Comparison of ENCODE assay signal across 25 cellular contexts in genomic region chr5:160166973-160167622, GRCh38. TPM values are rescaled to one million over a fixed set of nuclear protein-coding genes. Genes with fewer than 3 reads are reported as not detected.
DNase-seq lines count a peak whose midpoint lies in the region; ATAC-seq and TF ChIP-seq lines count a peak whose summit lies in the region.
"Had no signal": no experiment of that assay in that cellular context is flagged by ENCODE, and none has a peak within 500 bp of the region (broad histone marks: within the 10 kb centered on the region; RNA-seq: fewer than 3 reads in every experiment).

No MANE protein-coding gene starts in this region.

- WGBS in SK-N-SH (ENCODE audit: low lambda C conversion rate) = 91% methylated on average over 10 of the region's 10 CpGs

- CTCF ChIA-PET in SK-N-SH (lab: Yijun Ruan, JAX) (interaction anchor here (1.1 to 2.2 kb wide), 2 partner anchors 9 to 32 kb away, joined by 3 to 6 read pairs; no protein-coding TSS in a partner anchor), OCI-LY7 (lab: Charles Lee; ENCODE audit: unreplicated experiment) (no interaction called here)
- CTCF ChIA-PET in CD8-positive, alpha-beta memory T cell (lab: Charles Lee) = no interaction called here

- H3F3A ChIP-seq in SK-N-SH (replicated peaks; ENCODE audit: insufficient read depth) (peaks cover 37% of the 10 kb centered on the region), neural progenitor cell (ENCODE audit: low read depth) (peaks cover 31% of the 10 kb centered on the region)

- H3K4me1 ChIP-seq in BLaER1 treated with 17β-estradiol and CSF1 and Interleukin-3, amounts not matched to agents 10 nM and 100 nM = peaks cover 70 to 97% (median 86%) of the 10 kb centered on the region in 10 experiments
- H3K4me1 ChIP-seq in SK-N-SH (ENCODE audit: control insufficient read depth in 1 of 2, insufficient read depth in 2 of 2, low read depth in 1 of 2, low read length in 1 of 2) (peaks cover 37 to 44% of the 10 kb centered on the region in 2 experiments), neural progenitor cell (peaks cover 28% of the 10 kb centered on the region), OCI-LY7 (ENCODE audit: insufficient read depth, low read length, poor library complexity, severe bottlenecking) (no peaks in the 10 kb centered on the region)
- no peaks in the 10 kb centered on the region for H3K4me1 ChIP-seq in CD8-positive, alpha-beta memory T cell (ENCODE audit: insufficient read depth, low read length)

- peak overlapping the region in 10 of 11 experiments; percentile 78 to 96 (median 89); a peak in 21 of 22 replicates for H3K4me2 ChIP-seq in BLaER1 treated with 17β-estradiol and CSF1 and Interleukin-3, amounts not matched to agents 10 nM and 100 nM
- no peak overlapping the region for H3K4me2 ChIP-seq in SK-N-SH
- peak overlapping the region; percentile 53 for H3K4me2 ChIP-seq in neural progenitor cell
- H3K4me2 ChIP-seq in OCI-LY7 (ENCODE audit: low read length) = no peak overlapping the region

- H3K79me2 ChIP-seq in SK-N-SH (ENCODE audit: insufficient read depth) (no peaks in the 10 kb centered on the region), neural progenitor cell (ENCODE audit: low read depth) (no peaks in the 10 kb centered on the region), OCI-LY7 (ENCODE audit: insufficient read depth, low read depth, low read length) (no peaks in the 10 kb centered on the region)

- H3K9me3 Mint-ChIP-seq in endothelial cell (ENCODE audit: unreplicated experiment) (no peaks in the 10 kb centered on the region), neural progenitor cell (no peaks in the 10 kb centered on the region)
- no peaks in the 10 kb centered on the region for H3K9me3 Mint-ChIP-seq in activated naive CD4-positive, alpha-beta T cell treated with anti-CD3 and anti-CD28 coated beads, Interleukin-2, amount 50 U/mL, for 72 hours
- no peaks in the 10 kb centered on the region for H3K9me3 Mint-ChIP-seq in CD8-positive, alpha-beta memory T cell
- H3K9me3 Mint-ChIP-seq: activated B cell treated with CpG ODN at 0.5 μM for 24 hours; activated naive CD8-positive, alpha-beta T cell treated with anti-CD3 and anti-CD28 coated beads, Interleukin-2, amount 10 ng/mL, durations not matched to agents 7 days and 5 days; CD4-positive, alpha-beta T cell; IgD-negative memory B cell; stimulated activated effector memory CD8-positive, alpha-beta T cell treated with anti-CD3 and anti-CD28 coated beads, Interleukin-12 subunit alpha, Interleukin-12 subunit beta, amount 100 ng/mL, for 72 hours had no signal

- peaks cover 2% of the 10 kb centered on the region for H3K27me3 Mint-ChIP-seq in endothelial cell (ENCODE audit: unreplicated experiment)
- peaks cover 6% of the 10 kb centered on the region for H3K27me3 Mint-ChIP-seq in neural progenitor cell (ENCODE audit: insufficient read depth, low read depth)
- H3K27me3 Mint-ChIP-seq in CD8-positive, alpha-beta memory T cell = peaks cover 27 to 50% of the 10 kb centered on the region in 2 donors

- no peak overlapping the region for H3K4me3 ChIP-seq in BLaER1 treated with 17β-estradiol and CSF1 and Interleukin-3, amounts not matched to agents 10 nM and 100 nM
- H3K4me3 ChIP-seq in SK-N-SH (ENCODE audit: low read depth in 2 of 2, low read length in 1 of 2) (no peak overlapping the region), neural progenitor cell (no peak overlapping the region), OCI-LY7 (ENCODE audit: low read depth, low read length, poor library complexity, severe bottlenecking) (no peak overlapping the region)
- H3K4me3 ChIP-seq in CD8-positive, alpha-beta memory T cell (ENCODE audit: low read length) = no peak overlapping the region
- H3K4me3 ChIP-seq: tibial artery had no signal

- H4K20me1 ChIP-seq in BLaER1 treated with 17β-estradiol and CSF1 and Interleukin-3, amounts not matched to agents 10 nM and 100 nM = no peaks in the 10 kb centered on the region
- H4K20me1 ChIP-seq in SK-N-SH (ENCODE audit: insufficient read depth) (no peaks in the 10 kb centered on the region), neural progenitor cell (ENCODE audit: low read depth) (no peaks in the 10 kb centered on the region), OCI-LY7 (ENCODE audit: insufficient read depth, low read length) (no peaks in the 10 kb centered on the region)

- H2AFZ ChIP-seq in SK-N-SH (ENCODE audit: low read depth) = peak overlapping the region; percentile 47
- peak overlapping the region; percentile 93 for H2AFZ ChIP-seq in neural progenitor cell (replicated peaks)
- no peak overlapping the region for H2AFZ ChIP-seq in OCI-LY7 (ENCODE audit: low read length)

- no peak for TF ChIP-seq EP300 in SK-N-SH (IDR thresholded peaks at IDR 0.05; ENCODE audit: borderline replicate concordance in 1 of 2, low read depth in 1 of 2, low read length in 1 of 2)

- no peak overlapping the region for H3K9ac ChIP-seq in BLaER1 treated with 17β-estradiol and CSF1 and Interleukin-3, amounts not matched to agents 10 nM and 100 nM
- H3K9ac ChIP-seq in SK-N-SH (0 out of 2 replicates have a peak overlapping the region, but pooled peaks have one; percentile 54), neural progenitor cell (no peak overlapping the region)

- BruUV-seq in OCI-LY7 (replicated peaks; lab: Mats Ljungman, UMichigan) = no TSS peak

- no peaks in the 10 kb centered on the region for H3K9me2 ChIP-seq in SK-N-SH
- no peaks in the 10 kb centered on the region for H3K9me2 ChIP-seq in OCI-LY7 (ENCODE audit: insufficient read depth, low read length)

- POLR2A ChIA-PET in SK-N-SH (lab: Yijun Ruan, JAX) = no interaction called here
- POLR2A ChIA-PET in OCI-LY7 (lab: Charles Lee) = no interaction called here
- POLR2A ChIA-PET in CD8-positive, alpha-beta memory T cell (lab: Charles Lee) = no interaction called here

- peaks cover 32% of the 10 kb centered on the region for H3K4me1 Mint-ChIP-seq in endothelial cell (ENCODE audit: unreplicated experiment)
- H3K4me1 Mint-ChIP-seq in neural progenitor cell = peaks cover 48% of the 10 kb centered on the region
- peaks cover 0 to 3% (median 1%) of the 10 kb centered on the region in 3 donors for H3K4me1 Mint-ChIP-seq in CD8-positive, alpha-beta memory T cell
- H3K4me1 Mint-ChIP-seq: activated B cell treated with CpG ODN at 0.5 μM for 24 hours, T-helper 17 cell had no signal

- no peak for TF ChIP-seq RAD21 in SK-N-SH (IDR thresholded peaks at IDR 0.05; ENCODE audit: low read length)

- DNase-seq in SK-N-SH (no peak), endothelial cell (ENCODE audit: low spot score) (no peak), neural progenitor cell (ENCODE audit: low spot score) (no peak), OCI-LY7 (ENCODE audit: low spot score) (no peak), NCI-H345 treated with DMSO at 0.1 percent for 48 hours (lab: John Stamatoyannopoulos, UW; ENCODE audit: unreplicated experiment) (no peak)
- DNase-seq in activated naive CD4-positive, alpha-beta T cell treated with anti-CD3 and anti-CD28 coated beads, Interleukin-2, amount 50 U/mL, for 72 hours (ENCODE audit: low spot score in 2 of 2) = no peak
- no peak for DNase-seq in CD8-positive, alpha-beta memory T cell
- DNase-seq: activated B cell treated with CpG ODN at 0.5 μM for 24 hours; activated CD8-positive, alpha-beta T cell treated with anti-CD3 and anti-CD28 coated beads, Interleukin-2, amount 10 ng/mL, durations not matched to agents 7 days and 5 days; activated naive CD8-positive, alpha-beta T cell treated with anti-CD3 and anti-CD28 coated beads, Interleukin-2, amount 10 ng/mL, durations not matched to agents 7 days and 5 days; CD4-positive, alpha-beta T cell; DMS79 treated with DMSO at 0.1 percent for 48 hours; effector CD4-positive, alpha-beta T cell; HCEC 1CT; hypothalamus; left colon; NCI-H1930; NCI-H446 treated with DMSO at 0.1 percent for 48 hours; nucleus accumbens; SHP77; T-helper 17 cell; tibial artery had no signal

- H3K36me3 Mint-ChIP-seq in endothelial cell (ENCODE audit: low read depth, unreplicated experiment) = no peaks in the 10 kb centered on the region
- peaks cover 2% of the 10 kb centered on the region for H3K36me3 Mint-ChIP-seq in neural progenitor cell
- no peaks in the 10 kb centered on the region for H3K36me3 Mint-ChIP-seq in activated naive CD4-positive, alpha-beta T cell treated with anti-CD3 and anti-CD28 coated beads, Interleukin-2, amount 50 U/mL, for 72 hours
- H3K36me3 Mint-ChIP-seq in CD8-positive, alpha-beta memory T cell = no peaks in the 10 kb centered on the region
- H3K36me3 Mint-ChIP-seq: activated naive CD8-positive, alpha-beta T cell treated with anti-CD3 and anti-CD28 coated beads, Interleukin-2, amount 10 ng/mL, durations not matched to agents 7 days and 5 days; IgD-negative memory B cell; stimulated activated effector memory CD8-positive, alpha-beta T cell treated with anti-CD3 and anti-CD28 coated beads, Interleukin-12 subunit alpha, Interleukin-12 subunit beta, amount 100 ng/mL, for 72 hours had no signal

- H3K27me3 ChIP-seq in BLaER1 treated with 17β-estradiol and CSF1 and Interleukin-3, amounts not matched to agents 10 nM and 100 nM = no peaks in the 10 kb centered on the region
- H3K27me3 ChIP-seq in SK-N-SH (ENCODE audit: insufficient read depth) (no peaks in the 10 kb centered on the region), neural progenitor cell (no peaks in the 10 kb centered on the region)
- H3K27me3 ChIP-seq in CD8-positive, alpha-beta memory T cell (ENCODE audit: insufficient read depth, low read length, poor library complexity, severe bottlenecking) = no peaks in the 10 kb centered on the region
- H3K27me3 ChIP-seq: tibial artery had no signal

- no peaks in the 10 kb centered on the region for H3K9me3 ChIP-seq in BLaER1 treated with 17β-estradiol and CSF1 and Interleukin-3, amounts not matched to agents 10 nM and 100 nM (replicated peaks in 1 of 11)
- H3K9me3 ChIP-seq in SK-N-SH (no peaks in the 10 kb centered on the region), neural progenitor cell (ENCODE audit: low read depth) (no peaks in the 10 kb centered on the region), OCI-LY7 (ENCODE audit: low read length) (no peaks in the 10 kb centered on the region)
- no peaks in the 10 kb centered on the region for H3K9me3 ChIP-seq in CD8-positive, alpha-beta memory T cell (ENCODE audit: low read length)
- H3K9me3 ChIP-seq: tibial artery had no signal

- no peak for ATAC-seq in activated naive CD4-positive, alpha-beta T cell treated with anti-CD3 and anti-CD28 coated beads, Interleukin-2, amount 50 U/mL, for 72 hours
- ATAC-seq: activated CD8-positive, alpha-beta T cell treated with anti-CD3 and anti-CD28 coated beads, Interleukin-2, amount 10 ng/mL, durations not matched to agents 7 days and 5 days; left colon; stimulated activated effector memory CD8-positive, alpha-beta T cell treated with anti-CD3 and anti-CD28 coated beads, Interleukin-12 subunit alpha, Interleukin-12 subunit beta, amount 100 ng/mL, for 72 hours; T-helper 17 cell had no signal

- peak overlapping the region; percentile 44 for H3K27ac Mint-ChIP-seq in endothelial cell (ENCODE audit: unreplicated experiment)
- H3K27ac Mint-ChIP-seq in neural progenitor cell = peak overlapping the region; percentile 19
- H3K27ac Mint-ChIP-seq in activated naive CD4-positive, alpha-beta T cell treated with anti-CD3 and anti-CD28 coated beads, Interleukin-2, amount 50 U/mL, for 72 hours = no peak overlapping the region
- no peak overlapping the region for H3K27ac Mint-ChIP-seq in CD8-positive, alpha-beta memory T cell
- H3K27ac Mint-ChIP-seq: activated B cell treated with CpG ODN at 0.5 μM for 24 hours; activated CD8-positive, alpha-beta T cell treated with anti-CD3 and anti-CD28 coated beads, Interleukin-2, amount 10 ng/mL, durations not matched to agents 7 days and 5 days; activated naive CD8-positive, alpha-beta T cell treated with anti-CD3 and anti-CD28 coated beads, Interleukin-2, amount 10 ng/mL, durations not matched to agents 7 days and 5 days; CD4-positive, alpha-beta T cell; IgD-negative memory B cell; stimulated activated effector memory CD8-positive, alpha-beta T cell treated with anti-CD3 and anti-CD28 coated beads, Interleukin-12 subunit alpha, Interleukin-12 subunit beta, amount 100 ng/mL, for 72 hours; T-helper 17 cell had no signal

- intact Hi-C loops in OCI-LY7 (cut with micrococcal nuclease; ENCODE audit: unreplicated experiment) = no loop called here

- H3K27ac ChIP-seq in BLaER1 treated with 17β-estradiol and CSF1 and Interleukin-3, amounts not matched to agents 10 nM and 100 nM = peak overlapping the region in 9 of 11 experiments; percentile 1 to 96 (median 87); a peak in 13 of 22 replicates
- H3K27ac ChIP-seq in SK-N-SH (ENCODE audit: low read depth in 2 of 2, low read length in 1 of 2) = peak overlapping the region; percentile 99 to 100
- H3K27ac ChIP-seq in neural progenitor cell = peak overlapping the region; percentile 65
- H3K27ac ChIP-seq in OCI-LY7 (ENCODE audit: low read depth, low read length, poor library complexity, severe bottlenecking) = no peak overlapping the region
- no peak overlapping the region for H3K27ac ChIP-seq in CD8-positive, alpha-beta memory T cell (ENCODE audit: low read depth, low read length)

- H3K36me3 ChIP-seq in BLaER1 treated with 17β-estradiol and CSF1 and Interleukin-3, amounts not matched to agents 10 nM and 100 nM = no peaks in the 10 kb centered on the region
- H3K36me3 ChIP-seq in SK-N-SH (replicated peaks in 1 of 2; ENCODE audit: control insufficient read depth in 1 of 2, insufficient read depth in 2 of 2, low read length in 1 of 2) (no peaks in the 10 kb centered on the region), neural progenitor cell (no peaks in the 10 kb centered on the region), OCI-LY7 (ENCODE audit: insufficient read depth, low read length) (no peaks in the 10 kb centered on the region)
- H3K36me3 ChIP-seq in CD8-positive, alpha-beta memory T cell (ENCODE audit: insufficient read depth, low read length) = no peaks in the 10 kb centered on the region
- H3K36me3 ChIP-seq: tibial artery had no signal

- H3K4me3 Mint-ChIP-seq in endothelial cell (ENCODE audit: unreplicated experiment) = no peak overlapping the region
- H3K4me3 Mint-ChIP-seq in neural progenitor cell = no peak overlapping the region
- H3K4me3 Mint-ChIP-seq in CD8-positive, alpha-beta memory T cell = no peak overlapping the region
- H3K4me3 Mint-ChIP-seq: activated B cell treated with CpG ODN at 0.5 μM for 24 hours; activated CD8-positive, alpha-beta T cell treated with anti-CD3 and anti-CD28 coated beads, Interleukin-2, amount 10 ng/mL, durations not matched to agents 7 days and 5 days; activated naive CD8-positive, alpha-beta T cell treated with anti-CD3 and anti-CD28 coated beads, Interleukin-2, amount 10 ng/mL, durations not matched to agents 7 days and 5 days; CD4-positive, alpha-beta T cell; IgD-negative memory B cell; stimulated activated effector memory CD8-positive, alpha-beta T cell treated with anti-CD3 and anti-CD28 coated beads, Interleukin-12 subunit alpha, Interleukin-12 subunit beta, amount 100 ng/mL, for 72 hours; T-helper 17 cell had no signal

- TF ChIP-seq CTCF in SK-N-SH (IDR thresholded peaks at IDR 0.05) = no peak
- TF ChIP-seq CTCF in endothelial cell (IDR thresholded peaks at IDR 0.05; ENCODE audit: unreplicated experiment) = no peak
- TF ChIP-seq CTCF in neural progenitor cell (IDR thresholded peaks at IDR 0.05) = no peak
- TF ChIP-seq CTCF in OCI-LY7 (conservative IDR thresholded peaks at IDR 0.05; ENCODE audit: low read length) = no peak

RNA-seq across cellular contexts. Expression of gene PWWP2A, which starts 47.8 kb away (rescaled TPM):
- polyA plus RNA-seq in SK-N-SH (2012; rRNA removed) = 5.7 and 6.4 TPM in 2 replicates
- polyA plus RNA-seq in SK-N-SH (2012; cell fraction: cytosol; rRNA removed) = 6.6 and 7.5 TPM in 2 replicates
- polyA plus RNA-seq in SK-N-SH (2012; cell fraction: nucleus; rRNA removed) = 4.8 and 8.6 TPM in 2 replicates
- total RNA-seq in endothelial cell (ENCODE audit: unreplicated experiment) (49.2 TPM), neural progenitor cell (ENCODE audit: low replicate concordance) (37.1 and 49.0 TPM in 2 replicates), OCI-LY7 (2022) (27.3 and 28.3 TPM in 2 replicates)
- 28.4 and 28.5 TPM in 2 replicates for total RNA-seq in OCI-LY7 (2014; rRNA removed; shearing (Covaris generic))
- total RNA-seq in activated naive CD4-positive, alpha-beta T cell treated with anti-CD3 and anti-CD28 coated beads, Interleukin-2, amount 50 U/mL, for 72 hours = 10 to 100 TPM; 16.2 to 17.3 TPM
- total RNA-seq in CD8-positive, alpha-beta memory T cell = 10 to 100 TPM; 24.0 to 26.2 TPM
- 31.7 TPM for polyA plus RNA-seq in CD8-positive, alpha-beta memory T cell

Comparison
In these comparisons a context has a peak if more than half of its experiments do, and no peak if none do; other contexts are left out.
1. H3K27ac ChIP-seq: peak in BLaER1 treated with 17β-estradiol and CSF1 and Interleukin-3, amounts not matched to agents 10 nM and 100 nM (9 of 11), SK-N-SH (2 of 2) and neural progenitor cell (single experiment); none in OCI-LY7 (single experiment) and CD8-positive, alpha-beta memory T cell (single experiment).
2. H3K4me2 ChIP-seq: peak in BLaER1 treated with 17β-estradiol and CSF1 and Interleukin-3, amounts not matched to agents 10 nM and 100 nM (10 of 11) and neural progenitor cell (single experiment); none in SK-N-SH (single experiment) and OCI-LY7 (single experiment).
3. H3K27ac Mint-ChIP-seq: peak in endothelial cell (single experiment) and neural progenitor cell (single experiment); none in activated naive CD4-positive, alpha-beta T cell treated with anti-CD3 and anti-CD28 coated beads, Interleukin-2, amount 50 U/mL, for 72 hours (0 of 2) and CD8-positive, alpha-beta memory T cell (0 of 8).